Comparison of ENCODE assay signal across 17 cellular contexts in genomic region chr10:52682766-52683165, GRCh38.
"Had no signal": no experiment of that assay in that cellular context is flagged by ENCODE, and none has a peak within 500 bp of the region (broad histone marks: within the 10 kb centered on the region; RNA-seq: fewer than 3 reads in every experiment).

No MANE protein-coding gene starts in this region.

- H3K4me3 ChIP-seq: gastrocnemius medialis, lower lobe of right lung, sigmoid colon, testis had no signal

- ATAC-seq: activated CD4-positive, alpha-beta T cell treated with anti-CD3 and anti-CD28 coated beads for 36 hours; activated T-cell treated with anti-CD3 and anti-CD28 coated beads, Interleukin-2, amount 50 U/mL, for 72 hours; gastrocnemius medialis; natural killer cell treated with Interleukin-12 subunit alpha and Interleukin-12 subunit beta and Interleukin-15 and Interleukin-18, amount 100 ng/mL, for 72 hours; T-cell had no signal

- H3K27ac Mint-ChIP-seq: activated CD4-positive, alpha-beta memory T cell treated with anti-CD3 and anti-CD28 coated beads, Interleukin-2, amount 10 ng/mL, durations not matched to agents 7 days and 5 days; activated CD4-positive, alpha-beta T cell treated with anti-CD3 and anti-CD28 coated beads for 36 hours; activated T-cell treated with anti-CD3 and anti-CD28 coated beads, Interleukin-2, amount 50 U/mL, for 72 hours; natural killer cell treated with Interleukin-12 subunit alpha and Interleukin-12 subunit beta and Interleukin-15 and Interleukin-18, amount 100 ng/mL, for 72 hours; stimulated activated naive CD8-positive, alpha-beta T cell treated with anti-CD3 and anti-CD28 coated beads, Interleukin-15, Interleukin-2, amounts not matched to agents 100 ng/mL and 50 ng/mL, for 24 hours; T-cell had no signal

- H3K4me1 Mint-ChIP-seq: activated CD4-positive, alpha-beta memory T cell treated with anti-CD3 and anti-CD28 coated beads, Interleukin-2, amount 10 ng/mL, durations not matched to agents 7 days and 5 days; activated CD4-positive, alpha-beta T cell treated with anti-CD3 and anti-CD28 coated beads for 36 hours; T-cell had no signal

- H3K36me3 ChIP-seq: gastrocnemius medialis, lower lobe of right lung, sigmoid colon had no signal

- H3K27me3 ChIP-seq: gastrocnemius medialis, sigmoid colon, testis had no signal

- H3K36me3 Mint-ChIP-seq: natural killer cell treated with Interleukin-12 subunit alpha and Interleukin-12 subunit beta and Interleukin-15 and Interleukin-18, amount 100 ng/mL, for 72 hours; T-cell had no signal

- H3K27me3 Mint-ChIP-seq: activated CD4-positive, alpha-beta memory T cell treated with anti-CD3 and anti-CD28 coated beads, Interleukin-2, amount 10 ng/mL, durations not matched to agents 7 days and 5 days; activated CD4-positive, alpha-beta T cell treated with anti-CD3 and anti-CD28 coated beads for 36 hours; natural killer cell treated with Interleukin-12 subunit alpha and Interleukin-12 subunit beta and Interleukin-15 and Interleukin-18, amount 100 ng/mL, for 72 hours; stimulated activated naive CD8-positive, alpha-beta T cell treated with anti-CD3 and anti-CD28 coated beads, Interleukin-15, Interleukin-2, amounts not matched to agents 100 ng/mL and 50 ng/mL, for 24 hours; T-cell had no signal

- H3K4me1 ChIP-seq: gastrocnemius medialis, lower lobe of right lung, sigmoid colon, testis had no signal

- DNase-seq: activated CD4-positive, alpha-beta memory T cell treated with anti-CD3 and anti-CD28 coated beads, Interleukin-2, amount 10 ng/mL, durations not matched to agents 7 days and 5 days; activated CD4-positive, alpha-beta T cell treated with anti-CD3 and anti-CD28 coated beads for 36 hours; activated CD8-positive, alpha-beta memory T cell treated with anti-CD3 and anti-CD28 coated beads, Interleukin-2, amount 50 U/mL, for 4 hours; activated gamma-delta T cell treated with Interleukin-2 at 50 U/mL for 16 hours; activated T-cell treated with anti-CD3 and anti-CD28 coated beads, Interleukin-2, amount 50 U/mL, for 72 hours; aorta; gastrocnemius medialis; kidney glomerular epithelial cell; lower lobe of right lung; nucleus accumbens; sigmoid colon; stimulated activated CD4-positive, alpha-beta T cell treated with anti-CD3 and anti-CD28 coated beads, Interleukin-4, amount 100 ng/mL, for 24 hours; T-cell; T1000; testis had no signal

- H3K4me3 Mint-ChIP-seq: activated CD4-positive, alpha-beta memory T cell treated with anti-CD3 and anti-CD28 coated beads, Interleukin-2, amount 10 ng/mL, durations not matched to agents 7 days and 5 days; activated CD4-positive, alpha-beta T cell treated with anti-CD3 and anti-CD28 coated beads for 36 hours; activated T-cell treated with anti-CD3 and anti-CD28 coated beads, Interleukin-2, amount 50 U/mL, for 72 hours; natural killer cell treated with Interleukin-12 subunit alpha and Interleukin-12 subunit beta and Interleukin-15 and Interleukin-18, amount 100 ng/mL, for 72 hours; stimulated activated naive CD8-positive, alpha-beta T cell treated with anti-CD3 and anti-CD28 coated beads, Interleukin-15, Interleukin-2, amounts not matched to agents 100 ng/mL and 50 ng/mL, for 24 hours; T-cell had no signal

- H3K27ac ChIP-seq: gastrocnemius medialis, lower lobe of right lung, sigmoid colon, testis had no signal

- H3K9me3 Mint-ChIP-seq: natural killer cell treated with Interleukin-12 subunit alpha and Interleukin-12 subunit beta and Interleukin-15 and Interleukin-18, amount 100 ng/mL, for 72 hours had no signal

- H3K9me3 ChIP-seq: gastrocnemius medialis, lower lobe of right lung, sigmoid colon, testis had no signal
